13 cellular contexts compared by ENCODE assay signal in the genomic region with DNA sequence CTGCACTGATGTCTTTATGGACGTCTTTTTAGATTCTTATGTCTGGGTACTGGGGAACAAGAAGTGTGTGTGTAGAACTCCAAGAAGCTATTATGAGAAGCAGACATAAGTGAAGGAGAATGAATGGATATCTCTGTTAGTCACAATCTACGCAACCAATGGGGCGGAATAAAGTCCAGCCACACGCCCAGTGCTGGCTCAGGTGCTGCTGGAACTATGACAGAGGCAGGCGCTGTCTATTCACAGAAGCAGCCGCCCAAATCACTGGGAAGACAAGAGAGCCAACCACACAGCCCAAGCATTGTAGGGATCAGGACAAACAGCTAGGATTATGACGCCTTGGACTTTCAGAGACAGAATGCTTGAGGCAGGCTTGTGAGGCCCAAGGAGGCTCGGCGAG. TPM values are rescaled to one million over a fixed set of nuclear protein-coding genes. Genes with fewer than 3 reads are reported as not detected.
A peak's percentile ranks its signal among the peaks of the same experiment; 100 is the strongest.
DNase-seq lines count a peak whose midpoint lies in the region; ATAC-seq and TF ChIP-seq lines count a peak whose summit lies in the region.
"Had no signal": no experiment of that assay in that cellular context is flagged by ENCODE, and none has a peak within 500 bp of the region (broad histone marks: within the 10 kb centered on the region; RNA-seq: fewer than 3 reads in every experiment).

No MANE protein-coding gene starts in this region.

- H3K9me3 Mint-ChIP-seq in CD4-positive, alpha-beta T cell: peaks cover 5% of the 10 kb centered on the region
- peaks cover 0 to 7% (median 3%) of the 10 kb centered on the region in 3 donors for H3K9me3 Mint-ChIP-seq in IgD-negative memory B cell

- H3K4me1 Mint-ChIP-seq in CD4-positive, alpha-beta T cell (ENCODE audit: low read depth): peaks cover 82% of the 10 kb centered on the region
- H3K4me1 Mint-ChIP-seq in IgD-negative memory B cell: peaks cover 12 to 14% (median 14%) of the 10 kb centered on the region in 3 donors

- DNase-seq in CD4-positive, alpha-beta T cell: no peak
- no peak for DNase-seq in effector memory CD4-positive, alpha-beta T cell
- peak; percentile 79 for DNase-seq in mucosa of gallbladder (ENCODE audit: low spot score)
- no peak for DNase-seq in epidermal melanocyte (ENCODE audit: insufficient read length, low spot score)
- no peak for DNase-seq in ascending aorta (ENCODE audit: low spot score in 2 of 2)
- DNase-seq in NCI-H748 treated with DMSO at 0.1 percent for 48 hours (lab: John Stamatoyannopoulos, UW): no peak
- DNase-seq: NCI-H2029 treated with DMSO at 0.1 percent for 48 hours; NK-92 treated with Interleukin-12 subunit alpha and Interleukin-12 subunit beta, amount 100 ng/mL, for 24 hours had no signal

- TF ChIP-seq CTCF in CD4-positive, alpha-beta T cell (IDR thresholded peaks at IDR 0.05): no peak
- TF ChIP-seq CTCF in ascending aorta (IDR thresholded peaks at IDR 0.05): no peak

- H3K36me3 Mint-ChIP-seq in CD4-positive, alpha-beta T cell (ENCODE audit: low read depth): peaks cover 95% of the 10 kb centered on the region
- H3K36me3 Mint-ChIP-seq in IgD-negative memory B cell: peaks cover 26% of the 10 kb centered on the region

- ATAC-seq in CD4-positive, alpha-beta T cell (ENCODE audit: poor library complexity): no peak
- ATAC-seq in HG03135 (IDR thresholded peaks at IDR 0.05; ENCODE audit: unreplicated experiment): no peak

- no peak overlapping the region for H3K4me3 ChIP-seq in effector memory CD4-positive, alpha-beta T cell (ENCODE audit: insufficient read depth, low read depth, low read length, poor library complexity, severe bottlenecking)
- H3K4me3 ChIP-seq in ascending aorta: no peak overlapping the region
- H3K4me3 ChIP-seq: GM23248, right atrium auricular region had no signal

- peaks cover 12% of the 10 kb centered on the region for H3K9me3 ChIP-seq in CD4-positive, alpha-beta T cell (ENCODE audit: control insufficient read depth, low read length)
- peaks cover 7% of the 10 kb centered on the region for H3K9me3 ChIP-seq in effector memory CD4-positive, alpha-beta T cell (ENCODE audit: control insufficient read depth, low read length)
- peaks cover 0 to 8% of the 10 kb centered on the region in 2 donors for H3K9me3 ChIP-seq in ascending aorta
- H3K9me3 ChIP-seq: BE2C had no signal

- H3K27ac ChIP-seq in CD4-positive, alpha-beta T cell (ENCODE audit: low read depth, low read length): no peak overlapping the region
- peak overlapping the region; percentile 44 for H3K27ac ChIP-seq in effector memory CD4-positive, alpha-beta T cell (ENCODE audit: insufficient read depth, low read length, poor library complexity, severe bottlenecking)
- no peak overlapping the region for H3K27ac ChIP-seq in ascending aorta
- H3K27ac ChIP-seq: GM23248, right atrium auricular region had no signal

- no peaks in the 10 kb centered on the region for H3K27me3 ChIP-seq in CD4-positive, alpha-beta T cell (ENCODE audit: control insufficient read depth, insufficient read depth, low read length)
- H3K27me3 ChIP-seq in effector memory CD4-positive, alpha-beta T cell (replicated peaks; ENCODE audit: control insufficient read depth, insufficient read depth, low read length, poor library complexity, severe bottlenecking): no peaks in the 10 kb centered on the region
- H3K27me3 ChIP-seq in ascending aorta: no peaks in the 10 kb centered on the region
- H3K27me3 ChIP-seq: BE2C, right atrium auricular region had no signal

- CTCF ChIA-PET in CD4-positive, alpha-beta T cell (lab: Charles Lee): interaction anchor here (0.8 to 2.5 kb wide), 16 partner anchors 18 to 145 kb away, joined by 3 to 26 read pairs (median 5); a partner anchor contains a TSS

- H3K27me3 Mint-ChIP-seq in CD4-positive, alpha-beta T cell: no peaks in the 10 kb centered on the region
- H3K27me3 Mint-ChIP-seq in IgD-negative memory B cell: no peaks in the 10 kb centered on the region

- peak overlapping the region; percentile 82 for H3K4me3 Mint-ChIP-seq in CD4-positive, alpha-beta T cell
- H3K4me3 Mint-ChIP-seq in IgD-negative memory B cell: no peak overlapping the region

- POLR2A ChIA-PET in CD4-positive, alpha-beta T cell (lab: Charles Lee): interaction anchor here (0.7 to 8.5 kb wide), 11 partner anchors 10 to 82 kb away, joined by 3 to 60 read pairs (median 4); a partner anchor contains a TSS

- intact Hi-C loops in CD4-positive, alpha-beta T cell (cut with DNase I, micrococcal nuclease): loop anchor here in 1 of 2 experiments (5.0 kb wide), 2 partner anchors 37 to 218 kb away; no protein-coding TSS in a partner anchor
- intact Hi-C loops in ascending aorta (cut with DNase I): no loop called here

- H3K36me3 ChIP-seq in effector memory CD4-positive, alpha-beta T cell (ENCODE audit: control insufficient read depth, insufficient read depth, low read length): peaks cover 42% of the 10 kb centered on the region
- peaks cover 10 to 64% of the 10 kb centered on the region in 2 donors for H3K36me3 ChIP-seq in ascending aorta
- H3K36me3 ChIP-seq: BE2C had no signal

- H3K4me1 ChIP-seq in effector memory CD4-positive, alpha-beta T cell (ENCODE audit: control insufficient read depth, insufficient read depth, low read length, poor library complexity, severe bottlenecking): peaks cover 48% of the 10 kb centered on the region
- H3K4me1 ChIP-seq in ascending aorta: no peaks in the 10 kb centered on the region
- H3K4me1 ChIP-seq: BE2C had no signal

- peak overlapping the region; percentile 80 for H3K27ac Mint-ChIP-seq in CD4-positive, alpha-beta T cell
- H3K27ac Mint-ChIP-seq in IgD-negative memory B cell: peak overlapping the region in 2 of 3 donors; percentile 55 to 74

RNA-seq across cellular contexts. Expression of a gene that starts 43.9 kb away (rescaled TPM):
- total RNA-seq in CD4-positive, alpha-beta T cell: 10 to 100 TPM; 50.6 to 54.7 TPM
- polyA plus RNA-seq in IgD-negative memory B cell: 183 TPM
- total RNA-seq in mucosa of gallbladder (14.8 TPM), ascending aorta (212 TPM)
